In genomic region chr4:83010522-83011318, GRCh38 we compare ENCODE assay signal across 8 cellular contexts. TPM values are rescaled to one million over a fixed set of nuclear protein-coding genes. Genes with fewer than 3 reads are reported as not detected.
DNase-seq lines count a peak whose midpoint lies in the region; ATAC-seq and TF ChIP-seq lines count a peak whose summit lies in the region.

LIN54 (minus strand) TSS chr4:83010823; CDS start chr4:82984844, 25,979 bp downstream.

- TF ChIP-seq CTCF in kidney epithelial cell (IDR thresholded peaks at IDR 0.05; ENCODE audit: insufficient read depth, low read length, poor library complexity, severe bottlenecking) = no peak

- no peaks in the 10 kb centered on the region for H3K27me3 ChIP-seq in kidney epithelial cell (ENCODE audit: control insufficient read depth, insufficient read depth, low read length)

- peak; percentile 49 for DNase-seq in NCI-H2081 (lab: John Stamatoyannopoulos, UW)
- DNase-seq in NCI-H2081 treated with DMSO at 0.1 percent for 48 hours (lab: John Stamatoyannopoulos, UW) = no peak
- peak; percentile 55 for DNase-seq in NCI-H2227 (lab: John Stamatoyannopoulos, UW; ENCODE audit: unreplicated experiment)
- DNase-seq in activated CD4-positive, alpha-beta T cell treated with anti-CD3 and anti-CD28 coated beads for 24 hours (ENCODE audit: low read depth in 2 of 2) = peak; percentile 65 to 69
- DNase-seq in cerebellum (ENCODE audit: low spot score) = peak; percentile 71
- DNase-seq in kidney epithelial cell (ENCODE audit: low read depth) = peak; percentile 19
- DNase-seq in stimulated activated CD4-positive, alpha-beta T cell treated with anti-CD3 and anti-CD28 coated beads, Interleukin-15, amount 100 ng/mL, for 48 hours (ENCODE audit: low read depth in 2 of 2) = peak; percentile 75 to 79

- no peaks in the 10 kb centered on the region for H3K36me3 ChIP-seq in kidney epithelial cell (ENCODE audit: control insufficient read depth, insufficient read depth, low read length)

- peak; percentile 45 for ATAC-seq in HG02885 (IDR thresholded peaks at IDR 0.05; ENCODE audit: poor library complexity, unreplicated experiment)

- H3K4me3 ChIP-seq in kidney epithelial cell (ENCODE audit: low read depth, low read length) = peak within 1 kb of the TSS; percentile 89

RNA-seq across cellular contexts. Expression of gene LIN54, which starts in this region (rescaled TPM):
- total RNA-seq in cerebellum (22.0 TPM), kidney epithelial cell (5.0 and 9.2 TPM in 2 replicates)
